ENCODE assay signal across 27 cellular contexts in the genomic region with DNA sequence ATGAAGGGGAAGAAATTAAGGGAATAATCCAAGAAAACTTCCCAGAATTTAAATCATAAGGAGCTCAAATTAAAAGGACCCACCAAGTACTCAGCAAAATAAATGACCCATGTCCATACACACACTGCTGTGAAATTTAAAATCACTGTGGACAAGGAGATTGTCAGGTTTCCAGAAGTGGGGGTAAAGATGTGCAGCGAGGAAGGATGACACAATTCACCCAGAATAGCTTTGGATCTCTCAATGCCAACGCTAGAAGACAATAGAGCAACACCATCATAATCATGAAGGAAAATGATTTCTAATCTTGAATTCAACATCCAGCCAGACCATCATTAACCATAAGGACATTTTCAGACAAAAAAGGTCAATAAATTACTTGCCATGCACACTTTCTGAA.
"Had no signal": no experiment of that assay in that cellular context is flagged by ENCODE, and none has a peak within 500 bp of the region (broad histone marks: within the 10 kb centered on the region; RNA-seq: fewer than 3 reads in every experiment).

No MANE protein-coding gene starts in this region.

- H3K9me3 ChIP-seq: gastrocnemius medialis, mucosa of descending colon, neutrophil, pancreas, right atrium auricular region, testis, tibial artery, upper lobe of left lung had no signal

- H3K4me1 ChIP-seq: pancreas, right atrium auricular region, testis, tibial artery, upper lobe of left lung had no signal

- H3K27me3 ChIP-seq: gastrocnemius medialis, neutrophil, right atrium auricular region, testis, tibial artery, upper lobe of left lung had no signal

- H3K27me3 Mint-ChIP-seq: effector memory CD8-positive, alpha-beta T cell; naive B cell; progenitor cell of endocrine pancreas; stimulated activated memory B cell treated with anti-CD40 and anti-IgM and Interleukin-4, amounts not matched to agents 10 μg/mL and 1 μg/mL and 100 μg/mL, for 72 hours had no signal

- FAIRE-seq: endometrium, keratinocyte, pancreas, urothelium cell line had no signal

- H3K4me3 Mint-ChIP-seq: mesothelial cell of epicardium; naive B cell; natural killer cell treated with Interleukin-12 subunit alpha and Interleukin-12 subunit beta and Interleukin-15 and Interleukin-18, amount 100 ng/mL, for 72 hours; stimulated activated memory B cell treated with anti-CD40 and anti-IgM and Interleukin-4, amounts not matched to agents 10 μg/mL and 1 μg/mL and 100 μg/mL, for 72 hours had no signal

- DNase-seq: cortex of kidney; effector memory CD8-positive, alpha-beta T cell; foreskin fibroblast; gastrocnemius medialis; head of caudate nucleus; mesenchymal stem cell; mucosa of descending colon; naive B cell; pancreas; stimulated activated CD4-positive, alpha-beta T cell treated with anti-CD3 and anti-CD28 coated beads, Interleukin-2, amount 100 ng/mL, for 24 hours; stimulated activated CD4-positive, alpha-beta T cell treated with anti-CD3 and anti-CD28 coated beads, Interleukin-4, amount 100 ng/mL, for 24 hours; stimulated activated naive CD8-positive, alpha-beta T cell treated with anti-CD3 and anti-CD28 coated beads, Interleukin-15, Interleukin-2, amounts not matched to agents 100 U/mL and 50 U/mL, for 24 hours; substantia nigra; testis; tibial artery; upper lobe of left lung had no signal

- H3K4me3 ChIP-seq: gastrocnemius medialis, lung, mucosa of descending colon, pancreas, right atrium auricular region, testis, tibial artery, upper lobe of left lung had no signal

- H3K9me3 Mint-ChIP-seq: effector memory CD8-positive, alpha-beta T cell; natural killer cell treated with Interleukin-12 subunit alpha and Interleukin-12 subunit beta and Interleukin-15 and Interleukin-18, amount 100 ng/mL, for 72 hours had no signal

- H3K36me3 ChIP-seq: gastrocnemius medialis, neutrophil, pancreas, right atrium auricular region, tibial artery, upper lobe of left lung had no signal

- H3K27ac Mint-ChIP-seq: effector memory CD8-positive, alpha-beta T cell; mesothelial cell of epicardium; natural killer cell treated with Interleukin-12 subunit alpha and Interleukin-12 subunit beta and Interleukin-15 and Interleukin-18, amount 100 ng/mL, for 72 hours; progenitor cell of endocrine pancreas; stimulated activated memory B cell treated with anti-CD40 and anti-IgM and Interleukin-4, amounts not matched to agents 10 μg/mL and 1 μg/mL and 100 μg/mL, for 72 hours had no signal

- ATAC-seq: effector memory CD8-positive, alpha-beta T cell; gastrocnemius medialis; mucosa of descending colon; natural killer cell treated with Interleukin-12 subunit alpha and Interleukin-12 subunit beta and Interleukin-15 and Interleukin-18, amount 100 ng/mL, for 72 hours; pancreas; sciatic nerve; stimulated activated memory B cell treated with anti-CD40 and anti-IgM and Interleukin-4, amounts not matched to agents 10 μg/mL and 1 μg/mL and 100 μg/mL, for 72 hours; stimulated activated naive CD8-positive, alpha-beta T cell treated with anti-CD3 and anti-CD28 coated beads, Interleukin-15, Interleukin-2, amounts not matched to agents 100 U/mL and 50 U/mL, for 24 hours had no signal

- H3K36me3 Mint-ChIP-seq: naive B cell; natural killer cell treated with Interleukin-12 subunit alpha and Interleukin-12 subunit beta and Interleukin-15 and Interleukin-18, amount 100 ng/mL, for 72 hours had no signal

- H3K27ac ChIP-seq: gastrocnemius medialis, neutrophil, pancreas, right atrium auricular region, testis, tibial artery, upper lobe of left lung had no signal
